8 cellular contexts compared by ENCODE assay signal in genomic region chr11:57566035-57566504, GRCh38. TPM values are rescaled to one million over a fixed set of nuclear protein-coding genes. Genes with fewer than 3 reads are reported as not detected.
DNase-seq lines count a peak whose midpoint lies in the region; ATAC-seq and TF ChIP-seq lines count a peak whose summit lies in the region.

No MANE protein-coding gene starts in this region.

- H3K9me3 ChIP-seq in Peyer's patch: no peaks in the 10 kb centered on the region
- H3K9me3 ChIP-seq in stomach smooth muscle (ENCODE audit: control insufficient read depth in 2 of 2, low read length in 2 of 2): no peaks in the 10 kb centered on the region

- peaks cover 25% of the 10 kb centered on the region for H3K4me1 Mint-ChIP-seq in Calu3 (ENCODE audit: low read depth, unreplicated experiment)

- BruUV-seq in Calu3 (replicated peaks; lab: Mats Ljungman, UMichigan): no TSS peak

- H3K27me3 ChIP-seq in Peyer's patch: no peaks in the 10 kb centered on the region
- H3K27me3 ChIP-seq in stomach smooth muscle (ENCODE audit: control insufficient read depth in 1 of 2, insufficient read depth in 2 of 2, low read length in 2 of 2): no peaks in the 10 kb centered on the region

- no peak overlapping the region for H3K27ac Mint-ChIP-seq in Calu3 (ENCODE audit: unreplicated experiment)

- peak overlapping the region; percentile 61 to 97 (median 80) for H3K4me3 ChIP-seq in Peyer's patch
- H3K4me3 ChIP-seq in stomach smooth muscle (ENCODE audit: low read length in 2 of 2): peak overlapping the region; percentile 74 to 92

- CTCF ChIA-PET in Calu3 (lab: Charles Lee): interaction anchor here (1.0 kb wide), 1 partner anchor 22 kb away, joined by 3 read pairs; no protein-coding TSS in a partner anchor

- peaks cover 16% of the 10 kb centered on the region for H3K36me3 Mint-ChIP-seq in Calu3 (ENCODE audit: insufficient read depth, unreplicated experiment)

- H3K36me3 ChIP-seq in Peyer's patch (no peaks in the 10 kb centered on the region), stomach smooth muscle (ENCODE audit: control insufficient read depth in 2 of 2, insufficient read depth in 2 of 2, low read length in 2 of 2) (peaks cover 0 to 2% of the 10 kb centered on the region in 2 donors)

- H3K9me3 Mint-ChIP-seq in Calu3 (ENCODE audit: low read depth, unreplicated experiment): no peaks in the 10 kb centered on the region

- H3K27me3 Mint-ChIP-seq in Calu3 (ENCODE audit: unreplicated experiment): no peaks in the 10 kb centered on the region

- TF ChIP-seq CTCF in Calu3 (IDR thresholded peaks at IDR 0.05; ENCODE audit: unreplicated experiment): no peak
- no peak for TF ChIP-seq CTCF in Peyer's patch (IDR thresholded peaks at IDR 0.05)

- TF ChIP-seq POLR2A in GM19099 (IDR thresholded peaks at IDR 0.05; ENCODE audit: extremely low read depth, insufficient read length, low read depth): peak; percentile 53
- no peak for TF ChIP-seq POLR2A in Peyer's patch (IDR thresholded peaks at IDR 0.05)

- peak; percentile 60 for ATAC-seq in HG03159 (IDR thresholded peaks at IDR 0.05; ENCODE audit: unreplicated experiment)
- ATAC-seq in left colon: peak; percentile 83

- intact Hi-C loops in Calu3 (cut with micrococcal nuclease; ENCODE audit: unreplicated experiment): no loop called here
- intact Hi-C loops in left colon (cut with DNase I, micrococcal nuclease): no loop called here

- peaks cover 0 to 18% (median 6%) of the 10 kb centered on the region in 4 donors for H3K4me1 ChIP-seq in Peyer's patch
- peaks cover 24% of the 10 kb centered on the region for H3K4me1 ChIP-seq in stomach smooth muscle (ENCODE audit: control insufficient read depth, insufficient read depth, low read length)

- peak overlapping the region; percentile 87 to 95 (median 91) for H3K27ac ChIP-seq in Peyer's patch
- peak overlapping the region; percentile 83 for H3K27ac ChIP-seq in caudate nucleus (ENCODE audit: low read depth, low read length)
- H3K27ac ChIP-seq in stomach smooth muscle (ENCODE audit: low read length): peak overlapping the region; percentile 70

- DNase-seq in Calu3 (peak; percentile 23), Peyer's patch (peak in 2 of 3 donors; percentile 55 to 72), caudate nucleus (lab: John Stamatoyannopoulos, UW) (peak in 14 of 61 donors; percentile 2 to 31 (median 8)), left colon (peak; percentile 27 to 45)
- no peak for DNase-seq in effector CD4-positive, alpha-beta T cell

- peak overlapping the region; percentile 98 for H3K4me3 Mint-ChIP-seq in Calu3 (ENCODE audit: low read depth, unreplicated experiment)

- peak overlapping the region; percentile 51 to 61 for H3K9ac ChIP-seq in stomach smooth muscle (ENCODE audit: low read length in 2 of 2)

RNA-seq across cellular contexts. Expression of gene UBE2L6, which starts 1.4 kb away (rescaled TPM):
- total RNA-seq in Calu3 (2022): 80.8 and 170 TPM in 2 replicates
- total RNA-seq in Peyer's patch: 10 to 100 TPM; 15.6 to 66.0 (median 25.1) TPM
- total RNA-seq in left colon: 10 to 100 TPM; 27.6 to 47.2 TPM

RNA-seq across cellular contexts. Expression of gene SMTNL1, which starts 28.7 kb away (rescaled TPM):
- not detected in 2 replicates for total RNA-seq in Calu3 (2022)
- not detected for total RNA-seq in Peyer's patch
- total RNA-seq in left colon: not detected

RNA-seq across cellular contexts. Expression of gene SERPING1, which starts 31.4 kb away (rescaled TPM):
- total RNA-seq in Calu3 (2022) (61.8 and 112 TPM in 2 replicates), Peyer's patch (100 to 1,000 TPM in 2 of 4 donors, 10 to 100 TPM in 2; 29.9 to 158 (median 93.1) TPM), left colon (10 to 100 TPM; 34.6 to 78.6 TPM)

RNA-seq across cellular contexts. Expression of gene TIMM10, which starts 35.5 kb away (rescaled TPM):
- total RNA-seq in Calu3 (2022) (68.5 and 73.5 TPM in 2 replicates), Peyer's patch (10 to 100 TPM; 16.8 to 39.6 (median 19.6) TPM), left colon (10 to 100 TPM; 28.6 to 47.4 TPM)

RNA-seq across cellular contexts. Expression of gene SLC43A1, which starts 50.6 kb away (rescaled TPM):
- total RNA-seq in Calu3 (2022): 9.5 and 12.5 TPM in 2 replicates
- total RNA-seq in Peyer's patch: 10 to 100 TPM in 3 of 4 donors, 1 to 10 TPM in 1; 4.6 to 19.0 (median 11.2) TPM
- 1 to 10 TPM; 7.1 to 9.6 TPM for total RNA-seq in left colon
